ENCODE assay signal across 23 cellular contexts in genomic region chr16:50188619-50189136, GRCh38. TPM values are rescaled to one million over a fixed set of nuclear protein-coding genes. Genes with fewer than 3 reads are reported as not detected.
DNase-seq lines count a peak whose midpoint lies in the region; ATAC-seq and TF ChIP-seq lines count a peak whose summit lies in the region.
"Had no signal": no experiment of that assay in that cellular context is flagged by ENCODE, and none has a peak within 500 bp of the region (broad histone marks: within the 10 kb centered on the region; RNA-seq: fewer than 3 reads in every experiment).

No MANE protein-coding gene starts in this region.

- no peak overlapping the region for H3K27ac ChIP-seq in IMR-90 (ENCODE audit: insufficient read depth, low read length)
- peak overlapping the region; percentile 40; the same call in 1 of the 2 replicates for H3K27ac ChIP-seq in VCaP
- H3K27ac ChIP-seq in smooth muscle cell (ENCODE audit: low read depth): peak overlapping the region; percentile 19
- H3K27ac ChIP-seq: BLaER1 treated with 17β-estradiol and CSF1 and Interleukin-3, amounts not matched to agents 10 nM and 100 nM had no signal

- H2BK120ac ChIP-seq in IMR-90 (ENCODE audit: low read depth, low read length): no peak overlapping the region; the same call in 1 of the 2 replicates

- H3K79me2 ChIP-seq in smooth muscle cell (ENCODE audit: low read depth): peaks cover 60% of the 10 kb centered on the region

- H3K9ac ChIP-seq in IMR-90 (ENCODE audit: low read depth, low read length) (no peak overlapping the region), smooth muscle cell (ENCODE audit: low read depth) (no peak overlapping the region)
- H3K9ac ChIP-seq: BLaER1 treated with 17β-estradiol and CSF1 and Interleukin-3, amounts not matched to agents 10 nM and 100 nM had no signal

- peaks cover 12% of the 10 kb centered on the region for H3K4me1 ChIP-seq in IMR-90 (ENCODE audit: control insufficient read depth, insufficient read depth, low read length)
- peaks cover 12% of the 10 kb centered on the region for H3K4me1 ChIP-seq in smooth muscle cell (ENCODE audit: low read depth)

- DNase-seq in IMR-90 (no peak), mesothelial cell of epicardium (ENCODE audit: low spot score in 2 of 2, unreplicated experiment in 2 of 2) (no peak), smooth muscle cell (lab: John Stamatoyannopoulos, UW; ENCODE audit: unreplicated experiment) (no peak), foreskin fibroblast (no peak), UCSD-AML1 (lab: John Stamatoyannopoulos, UW; ENCODE audit: unreplicated experiment) (no peak), GM10266 (ENCODE audit: extremely low spot score) (no peak)
- DNase-seq: ACHN; Calu3; CD8-positive, alpha-beta memory T cell; DMS153; Kasumi-1; MG63; NCI-H1092; NCI-H1436 treated with DMSO at 0.1 percent for 48 hours; NCI-H1930; NCI-H226; NCI-H510A treated with DMSO at 0.1 percent for 48 hours; NCI-H748 treated with DMSO at 0.1 percent for 48 hours; NK-92 treated with Interleukin-12 subunit alpha and Interleukin-12 subunit beta, amount 100 ng/mL, for 24 hours had no signal

- H3K27me3 ChIP-seq in IMR-90 (ENCODE audit: control insufficient read depth, insufficient read depth, low read length): no peaks in the 10 kb centered on the region
- H3K27me3 ChIP-seq in smooth muscle cell (ENCODE audit: low read depth): no peaks in the 10 kb centered on the region
- H3K27me3 ChIP-seq: BLaER1 treated with 17β-estradiol and CSF1 and Interleukin-3, amounts not matched to agents 10 nM and 100 nM; MG63 had no signal

- CTCF ChIA-PET in IMR-90 (lab: Yijun Ruan, JAX): no interaction called here

- H3K14ac ChIP-seq in IMR-90 (replicated peaks; ENCODE audit: low read depth, low read length): no peak overlapping the region

- peaks cover 13% of the 10 kb centered on the region for H3K9me1 ChIP-seq in IMR-90 (ENCODE audit: insufficient read depth, low read length)

- no peak for TF ChIP-seq RAD21 in IMR-90 (IDR thresholded peaks at IDR 0.05; ENCODE audit: low read length)

- H4K91ac ChIP-seq in IMR-90 (ENCODE audit: insufficient read depth, low read depth, low read length): no peak overlapping the region

- no peak for ATAC-seq in IMR-90 (ENCODE audit: low read depth)
- ATAC-seq: HCT116, Panc1 had no signal

- H4K5ac ChIP-seq in IMR-90 (ENCODE audit: low read depth, low read length): no peak overlapping the region

- no peak overlapping the region for H3K4me3 Mint-ChIP-seq in mesothelial cell of epicardium
- H3K4me3 Mint-ChIP-seq: CD8-positive, alpha-beta memory T cell had no signal

- WGBS in IMR-90 (ENCODE audit: extremely low coverage in 2 of 2, insufficient read length in 1 of 2), 2 experiments: no CpG with 5 or more reads among the region's 3 CpGs
- WGBS in smooth muscle cell (ENCODE audit: low lambda C conversion rate): 73% methylated on average over 3 of the region's 3 CpGs

- H3K9me3 Mint-ChIP-seq in mesothelial cell of epicardium: no peaks in the 10 kb centered on the region
- H3K9me3 Mint-ChIP-seq: CD8-positive, alpha-beta memory T cell had no signal

- H3K9me3 ChIP-seq in IMR-90 (ENCODE audit: control insufficient read depth, insufficient read depth, low read length): no peaks in the 10 kb centered on the region
- no peaks in the 10 kb centered on the region for H3K9me3 ChIP-seq in smooth muscle cell (replicated peaks; ENCODE audit: low read depth)
- H3K9me3 ChIP-seq: BLaER1 treated with 17β-estradiol and CSF1 and Interleukin-3, amounts not matched to agents 10 nM and 100 nM; MG63 had no signal

- H3K36me3 Mint-ChIP-seq in mesothelial cell of epicardium: no peaks in the 10 kb centered on the region

- H2BK5ac ChIP-seq in IMR-90 (ENCODE audit: low read depth, low read length, poor library complexity, severe bottlenecking): no peak overlapping the region

- POLR2A ChIA-PET in IMR-90 (lab: Charles Lee; ENCODE audit: unreplicated experiment): no interaction called here

- H3K4me2 ChIP-seq in IMR-90 (ENCODE audit: low read depth, low read length) (no peak overlapping the region), smooth muscle cell (no peak overlapping the region)
- H3K4me2 ChIP-seq: BLaER1 treated with 17β-estradiol and CSF1 and Interleukin-3, amounts not matched to agents 10 nM and 100 nM had no signal

- peak overlapping the region; percentile 80 for H3K27ac Mint-ChIP-seq in mesothelial cell of epicardium

- H3K4ac ChIP-seq in IMR-90 (ENCODE audit: low read depth, low read length): 0 out of 2 replicates have a peak overlapping the region, but pooled peaks have one; percentile 2

- dilution Hi-C loops in IMR-90 (cut with HindIII; ENCODE audit: low sequenced_read_pairs, unreplicated experiment): no loop called here

- TF ChIP-seq CTCF in IMR-90 (conservative IDR thresholded peaks at IDR 0.05; ENCODE audit: low read depth, low read length) (no peak), VCaP (conservative IDR thresholded peaks at IDR 0.05) (no peak), mesothelial cell of epicardium (IDR thresholded peaks at IDR 0.05; ENCODE audit: unreplicated experiment) (no peak), smooth muscle cell (IDR thresholded peaks at IDR 0.05; ENCODE audit: borderline replicate concordance, insufficient read depth, poor library complexity, severe bottlenecking) (no peak), foreskin fibroblast (IDR thresholded peaks at IDR 0.05; ENCODE audit: low read depth, low read length) (no peak), GM10266 (IDR thresholded peaks at IDR 0.05; ENCODE audit: control insufficient read depth, insufficient read depth, low read depth, missing control alignments) (no peak)

- no peak overlapping the region for H2AFZ ChIP-seq in IMR-90 (replicated peaks; ENCODE audit: low read length, poor library complexity)
- no peak overlapping the region for H2AFZ ChIP-seq in smooth muscle cell (ENCODE audit: low read depth)

- H3K36me3 ChIP-seq in IMR-90 (ENCODE audit: control insufficient read depth, insufficient read depth, low read length) (no peaks in the 10 kb centered on the region), smooth muscle cell (ENCODE audit: low read depth) (no peaks in the 10 kb centered on the region)
- H3K36me3 ChIP-seq: MG63 had no signal

- no TSS peak for BruUV-seq in IMR-90 (replicated peaks; lab: Mats Ljungman, UMichigan)

- no peak overlapping the region for H4K8ac ChIP-seq in IMR-90 (ENCODE audit: low read depth in 2 of 2, low read length in 2 of 2)

- H3K23ac ChIP-seq in IMR-90 (ENCODE audit: low read depth, low read length): no peak overlapping the region

- no peak overlapping the region for H2BK20ac ChIP-seq in IMR-90 (ENCODE audit: low read depth, low read length)

- H3K4me1 Mint-ChIP-seq in mesothelial cell of epicardium: peaks cover 24% of the 10 kb centered on the region

- no peak overlapping the region for H2AK9ac ChIP-seq in IMR-90 (replicated peaks; ENCODE audit: low read depth, low read length, poor library complexity)

- no peaks in the 10 kb centered on the region for H3K27me3 Mint-ChIP-seq in mesothelial cell of epicardium (ENCODE audit: low read depth)
- H3K27me3 Mint-ChIP-seq: CD8-positive, alpha-beta memory T cell had no signal

- H2AK5ac ChIP-seq in IMR-90 (ENCODE audit: low read depth, low read length): no peak overlapping the region

- no peaks in the 10 kb centered on the region for H3F3A ChIP-seq in smooth muscle cell (ENCODE audit: low read depth)

- no peak overlapping the region for H3K18ac ChIP-seq in IMR-90 (ENCODE audit: low read depth, low read length)

- H3K4me3 ChIP-seq in IMR-90 (ENCODE audit: insufficient read depth, low read depth, low read length) (no peak overlapping the region), smooth muscle cell (no peak overlapping the region), foreskin fibroblast (ENCODE audit: low read depth in 1 of 2, low read length in 2 of 2) (no peak overlapping the region)
- H3K4me3 ChIP-seq: BLaER1 treated with 17β-estradiol and CSF1 and Interleukin-3, amounts not matched to agents 10 nM and 100 nM; MG63 had no signal

- no peak overlapping the region for H2BK15ac ChIP-seq in IMR-90 (ENCODE audit: low read depth, low read length)

- no peak for TF ChIP-seq POLR2A in IMR-90 (IDR thresholded peaks at IDR 0.05; ENCODE audit: low read depth, low read length)

- intact Hi-C loops in IMR-90 (cut with micrococcal nuclease): no loop called here

- H4K20me1 ChIP-seq in IMR-90 (ENCODE audit: insufficient read depth, low read length) (peaks cover 14% of the 10 kb centered on the region; the same call in 1 of the 2 replicates), smooth muscle cell (ENCODE audit: low read depth) (peaks cover 49% of the 10 kb centered on the region)

- peaks cover 28 to 59% of the 10 kb centered on the region in 2 experiments for H3K79me1 ChIP-seq in IMR-90 (ENCODE audit: low read depth in 1 of 2, low read length in 2 of 2)

- no peak overlapping the region for H3K56ac ChIP-seq in IMR-90 (ENCODE audit: extremely low read depth, insufficient read depth, low read length)

- in situ Hi-C loops in IMR-90 (cut with MboI; ENCODE audit: low sequenced_read_pairs): loop anchor here (10.0 kb wide), 1 partner anchor 64 kb away; no protein-coding TSS in a partner anchor

TF ChIP-seq in IMR-90, 13 proteins besides CTCF, POLR2A, EP300 and RAD21:
- no peak for TF ChIP-seq CHD1 (IDR thresholded peaks at IDR 0.05; ENCODE audit: low read depth, low read length)
- no peak for TF ChIP-seq USF2 (IDR thresholded peaks at IDR 0.05; ENCODE audit: low read depth, low read length)
- TF ChIP-seq RFX5 (IDR thresholded peaks at IDR 0.05; ENCODE audit: low read depth, low read length): no peak
- TF ChIP-seq RCOR1 (IDR thresholded peaks at IDR 0.05; ENCODE audit: insufficient replicate concordance, low read length): no peak
- TF ChIP-seq MAZ (IDR thresholded peaks at IDR 0.05; ENCODE audit: borderline replicate concordance, low read depth, low read length): no peak
TF ChIP-seq in IMR-90: peak in this region for 0.

RNA-seq across cellular contexts. Expression of gene TENT4B, which starts 35.6 kb away (rescaled TPM):
- total RNA-seq in IMR-90 (2012; rRNA removed) (7.0 and 12.5 TPM in 2 replicates), mesothelial cell of epicardium (10.9 to 11.5 TPM (median 11.3 TPM) in 3 replicates), smooth muscle cell (8.8 and 10.3 TPM in 2 replicates)
- polyA plus RNA-seq in IMR-90 (2012; rRNA removed) (4.1 and 5.2 TPM in 2 replicates), smooth muscle cell (2.6 and 4.4 TPM in 2 replicates)
- 1.2 and 1.5 TPM in 2 replicates for polyA plus RNA-seq in IMR-90 (2012; cell fraction: cytosol; rRNA removed)
- polyA plus RNA-seq in IMR-90 (2012; cell fraction: nucleus; rRNA removed; ENCODE audit: low replicate concordance): 2.3 and 7.6 TPM in 2 replicates
